8 cellular contexts compared by ENCODE assay signal in the genomic region with DNA sequence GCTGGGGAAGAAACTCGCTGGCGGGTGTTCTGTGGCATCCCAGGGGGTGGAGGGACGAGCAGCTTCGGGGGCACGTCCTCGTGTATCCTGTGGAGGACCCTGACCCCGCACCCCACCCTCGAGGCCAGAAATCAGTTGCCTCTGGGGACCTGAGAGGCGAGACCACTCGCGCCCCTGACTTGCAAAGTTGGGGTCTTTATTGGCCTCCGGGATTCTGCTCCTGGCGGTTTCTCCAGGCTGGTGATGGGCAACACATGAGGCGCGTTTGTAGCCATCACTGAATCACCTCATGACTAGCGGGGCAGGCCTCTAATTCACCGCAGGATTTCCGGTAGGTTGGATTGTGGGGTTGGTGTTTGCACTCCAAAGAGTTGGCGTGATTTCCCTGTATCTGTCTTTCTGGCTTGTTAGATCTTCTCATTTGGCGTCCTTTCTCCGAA. TPM values are rescaled to one million over a fixed set of nuclear protein-coding genes. Genes with fewer than 3 reads are reported as not detected.
DNase-seq lines count a peak whose midpoint lies in the region; ATAC-seq, FAIRE-seq and TF ChIP-seq lines count a peak whose summit lies in the region.
"Not testable (repeated sequence)": the region's sequence is repeated elsewhere in the genome, so short reads cannot be mapped to it uniquely, and the experiment has no call there.

No MANE protein-coding gene starts in this region.

- H3K27ac ChIP-seq in hepatocyte (peak overlapping the region; percentile 41), pancreas (peak overlapping the region in 1 of 4 donors; percentile 63), thyroid gland (peak overlapping the region; percentile 4 to 83 (median 78))

- H3K4me1 ChIP-seq in hepatocyte (ENCODE audit: insufficient read depth); pancreas; thyroid gland: not testable (repeated sequence)

- not testable (repeated sequence) for H3K9me2 ChIP-seq in hepatocyte (replicated peaks; ENCODE audit: insufficient read depth)

- WGBS in hepatocyte (ENCODE audit: low lambda C conversion rate, missing lambda C conversion rate), result 7% methylated on average over 12 of the region's 21 CpGs
- 4 to 7% methylated on average over 14 to 18 of the region's 21 CpGs for WGBS in pancreas, 2 donors
- 0 to 3% methylated on average over 6 to 8 of the region's 21 CpGs for WGBS in thyroid gland, 2 donors

- not testable (repeated sequence) for TF ChIP-seq CTCF in bronchial epithelial cell (IDR thresholded peaks at IDR 0.05; ENCODE audit: insufficient read depth, low read length, severe bottlenecking); hepatocyte (IDR thresholded peaks at IDR 0.05; ENCODE audit: poor library complexity); pancreas (IDR thresholded peaks at IDR 0.05); thyroid gland (IDR thresholded peaks at IDR 0.05)

- TF ChIP-seq POLR2A in thyroid gland (IDR thresholded peaks at IDR 0.05), result peak in 1 of 2 donors; percentile 46

- not testable (repeated sequence) for H4K20me1 ChIP-seq in hepatocyte (ENCODE audit: insufficient read depth, poor library complexity, severe bottlenecking)

- H3K79me2 ChIP-seq in hepatocyte, result not testable (repeated sequence)

- peak overlapping the region; percentile 46 for H2AFZ ChIP-seq in hepatocyte

- H3K27me3 ChIP-seq in bronchial epithelial cell (ENCODE audit: control insufficient read depth, insufficient read depth, low read length); hepatocyte; pancreas; thyroid gland: not testable (repeated sequence)

- peak; percentile 17 for ATAC-seq in HG02970 (IDR thresholded peaks at IDR 0.05; ENCODE audit: low FRiP score, unreplicated experiment)
- peak; percentile 78 to 93 (median 88) for ATAC-seq in pancreas

- H3K4me2 ChIP-seq in hepatocyte, result peak overlapping the region; percentile 91

- H3K9me3 ChIP-seq in hepatocyte (ENCODE audit: low read depth); pancreas; thyroid gland: not testable (repeated sequence)

- not testable (repeated sequence) for FAIRE-seq in bronchial epithelial cell (lab: Jason Lieb, UNC); pancreas (lab: Jason Lieb, UNC)

- peak; percentile 28 for DNase-seq in NCI-H2171 treated with DMSO at 0.1 percent for 48 hours (lab: John Stamatoyannopoulos, UW)
- DNase-seq in activated CD4-positive, CD25-positive, alpha-beta regulatory T cell treated with anti-CD3 and anti-CD28 coated beads, Interleukin-2, amount 50 U/mL, for 16 hours (ENCODE audit: low read depth, low spot score), result peak; percentile 19
- peak; percentile 51 for DNase-seq in bronchial epithelial cell (ENCODE audit: low read depth)
- peak; percentile 5 for DNase-seq in hepatocyte (ENCODE audit: low spot score)
- DNase-seq in pancreas, result peak; percentile 6 to 50 (median 30)
- peak; percentile 30 to 38 for DNase-seq in thyroid gland

- not testable (repeated sequence) for H3K36me3 ChIP-seq in bronchial epithelial cell (ENCODE audit: control insufficient read depth, insufficient read depth, low read length); hepatocyte (replicated peaks; ENCODE audit: insufficient read depth, low read depth); pancreas; thyroid gland

- H3K4me3 ChIP-seq in GM08714 (ENCODE audit: low read length) (peak overlapping the region; percentile 87), bronchial epithelial cell (ENCODE audit: low read depth, low read length) (peak overlapping the region; percentile 40), hepatocyte (peak overlapping the region; percentile 52), pancreas (peak overlapping the region; percentile 39 to 54 (median 47)), thyroid gland (replicated peaks in 1 of 3) (peak overlapping the region; percentile 36 to 47 (median 39))

- intact Hi-C loops in pancreas (cut with DNase I); thyroid gland (cut with DNase I): not testable (repeated sequence)

RNA-seq across cellular contexts. Expression of gene NBPF8, which starts 0.7 kb away (rescaled TPM):
- total RNA-seq in bronchial epithelial cell, result 7.0 and 10.3 TPM in 2 replicates
- total RNA-seq in hepatocyte, result 14.4 and 19.1 TPM in 2 replicates
- polyA plus RNA-seq in hepatocyte, result 7.3 and 11.4 TPM in 2 replicates
- 1 to 10 TPM; 4.4 to 8.3 (median 5.6) TPM for total RNA-seq in pancreas
- polyA plus RNA-seq in pancreas, result 10 to 100 TPM; 10.8 to 12.0 TPM
- total RNA-seq in thyroid gland, result 10 to 100 TPM; 11.9 to 26.5 (median 19.6) TPM
